In genomic region chr3:121155023-121155422, GRCh38 we compare ENCODE assay signal across 1 cellular context.
TF ChIP-seq lines count a peak whose summit lies in the region.

No MANE protein-coding gene starts in this region.

TF ChIP-seq in GM23338, 12 proteins besides CTCF, POLR2A, EP300 and RAD21 (continued from another document):
- no peak for TF ChIP-seq REST (IDR thresholded peaks at IDR 0.05; ENCODE audit: unreplicated experiment)
- no peak for TF ChIP-seq NANOG (IDR thresholded peaks at IDR 0.05; ENCODE audit: borderline replicate concordance)
- no peak for TF ChIP-seq STAT1 (IDR thresholded peaks at IDR 0.05; ENCODE audit: unreplicated experiment)
- TF ChIP-seq EZH2phosphoT487 (IDR thresholded peaks at IDR 0.05; ENCODE audit: unreplicated experiment), result no peak
- no peak for TF ChIP-seq ZNF462 (CRISPR knock-in tag; IDR thresholded peaks at IDR 0.05)
- no peak for TF ChIP-seq JUNB (IDR thresholded peaks at IDR 0.05; ENCODE audit: unreplicated experiment)
TF ChIP-seq in GM23338: peak in this region for 0.
